ENCODE assay signal across 29 cellular contexts in the genomic region with DNA sequence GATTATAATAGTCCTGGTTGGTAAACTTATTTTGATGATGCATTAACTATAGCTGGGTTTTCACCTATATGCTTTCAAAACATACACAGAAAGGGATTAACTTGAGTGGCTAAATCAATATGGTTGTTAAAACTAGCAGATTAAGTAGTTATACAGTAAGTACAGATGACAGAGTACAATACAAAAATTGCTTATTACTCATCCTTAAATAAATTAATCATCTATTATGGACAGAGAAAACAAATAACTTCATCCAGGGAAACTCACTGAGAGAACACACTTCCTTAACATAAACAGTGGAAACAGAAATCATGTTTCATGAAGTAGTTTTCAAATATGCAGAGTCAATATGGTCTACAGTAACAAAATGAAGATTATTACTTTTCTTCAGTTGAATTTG.
"Had no signal": no experiment of that assay in that cellular context is flagged by ENCODE, and none has a peak within 500 bp of the region (broad histone marks: within the 10 kb centered on the region; RNA-seq: fewer than 3 reads in every experiment).

No MANE protein-coding gene starts in this region.

- FAIRE-seq: astrocyte, frontal cortex had no signal

- DNase-seq: activated CD4-positive, alpha-beta memory T cell treated with anti-CD3 and anti-CD28 coated beads, Interleukin-2, amount 10 ng/mL, durations not matched to agents 7 days and 5 days; activated CD4-positive, alpha-beta T cell treated with anti-CD3 and anti-CD28 coated beads for 36 hours; activated CD4-positive, alpha-beta T cell treated with anti-CD3 and anti-CD28 coated beads, Interleukin-2, amount 10 ng/mL, durations not matched to agents 24 days and 14 days; activated CD4-positive, alpha-beta T cell treated with anti-CD3 and anti-CD28 coated beads, Interleukin-2, amount 50 U/mL, for 4 hours; activated CD4-positive, CD25-positive, alpha-beta regulatory T cell; activated CD4-positive, CD25-positive, alpha-beta regulatory T cell treated with anti-CD3 and anti-CD28 coated beads, Interleukin-2, amount 50 U/mL, for 72 hours; activated CD8-positive, alpha-beta memory T cell treated with anti-CD3 and anti-CD28 coated beads, Interleukin-2, amount 50 U/mL, for 48 hours; activated effector memory CD4-positive, alpha-beta T cell treated with Interleukin-2 at 50 U/mL for 16 hours; activated gamma-delta T cell treated with Interleukin-2 at 50 U/mL for 16 hours; activated naive CD4-positive, alpha-beta T cell treated with anti-CD3 and anti-CD28 coated beads, Interleukin-2, amount 50 U/mL, for 16 hours; activated naive CD4-positive, alpha-beta T cell treated with Interleukin-2 at 50 U/mL for 16 hours; activated T-cell treated with anti-CD3 and anti-CD28 coated beads for 4 hours; activated T-cell treated with anti-CD3 and anti-CD28 coated beads, Interleukin-2, amount 50 U/mL, for 24 hours; activated T-cell treated with anti-CD3 and anti-CD28 coated beads, Interleukin-2, amount 50 U/mL, for 72 hours; amniotic stem cell; anterior cingulate cortex; central memory CD4-positive, alpha-beta T cell; cerebellar nuclear complex; colonic mucosa; dorsolateral prefrontal cortex; effector memory CD4-positive, alpha-beta T cell; endodermal cell; foreskin fibroblast; head of caudate nucleus; T-helper 2 cell had no signal

- H3K36me3 ChIP-seq: cardiac muscle cell, colonic mucosa had no signal

- H3K4me3 ChIP-seq: cardiac muscle cell, colonic mucosa, dorsolateral prefrontal cortex had no signal

- H3K9me3 ChIP-seq: colonic mucosa had no signal

- H3K4me1 ChIP-seq: colonic mucosa had no signal

- ATAC-seq: activated CD4-positive, alpha-beta T cell treated with anti-CD3 and anti-CD28 coated beads for 36 hours; activated T-cell treated with anti-CD3 and anti-CD28 coated beads, Interleukin-2, amount 50 U/mL, for 72 hours had no signal

- H3K27me3 ChIP-seq: cardiac muscle cell, colonic mucosa had no signal

- H3K27ac ChIP-seq: cardiac muscle cell, colonic mucosa, dorsolateral prefrontal cortex, epithelial cell of prostate had no signal
